24 cellular contexts compared by ENCODE assay signal in genomic region chr1:17923684-17924083, GRCh38.
DNase-seq lines count a peak whose midpoint lies in the region; ATAC-seq lines count a peak whose summit lies in the region.
"Had no signal": no experiment of that assay in that cellular context is flagged by ENCODE, and none has a peak within 500 bp of the region (broad histone marks: within the 10 kb centered on the region; RNA-seq: fewer than 3 reads in every experiment).

No MANE protein-coding gene starts in this region.

- intact Hi-C loops in left cardiac atrium (cut with DNase I) (loop anchor here (10.0 kb wide), 3 partner anchors 61 to 651 kb away; partner anchors contain the start of gene IGSF21 (in 1 of the 2)), Right ventricle myocardium inferior (cut with DNase I) (loop anchor here (5.0 to 10.0 kb wide), 2 partner anchors 179 to 311 kb away; no protein-coding TSS in a partner anchor)

- ATAC-seq in left cardiac atrium = peak; percentile 76 to 94
- ATAC-seq in Right ventricle myocardium inferior = no peak
- ATAC-seq in HG03354 (IDR thresholded peaks at IDR 0.05; ENCODE audit: poor library complexity, severe bottlenecking, unreplicated experiment) = no peak
- ATAC-seq: gastroesophageal sphincter; GM23338; left lobe of liver; stimulated activated naive CD8-positive, alpha-beta T cell treated with anti-CD3 and anti-CD28 coated beads, Interleukin-15, Interleukin-2, amounts not matched to agents 100 U/mL and 50 U/mL, for 24 hours had no signal

- DNase-seq in left cardiac atrium (peak; percentile 42), Right ventricle myocardium inferior (ENCODE audit: missing footprints) (no peak), NCI-H2029 treated with DMSO at 0.1 percent for 48 hours (lab: John Stamatoyannopoulos, UW) (peak; percentile 41), cerebellar cortex (ENCODE audit: low spot score) (peak; percentile 10), superior temporal gyrus (ENCODE audit: extremely low spot score) (peak; percentile 18), 8988T (no peak)
- DNase-seq: activated CD4-positive, alpha-beta T cell treated with anti-CD3 and anti-CD28 coated beads for 4 hours; activated gamma-delta T cell; activated T-cell treated with anti-CD3 and anti-CD28 coated beads for 4 hours; Calu3; central memory CD4-positive, alpha-beta T cell; dermis blood vessel endothelial cell; hippocampal formation; IMR-90; mesendoderm; SIG-M5; stimulated activated naive CD8-positive, alpha-beta T cell treated with anti-CD3 and anti-CD28 coated beads, Interleukin-15, Interleukin-2, amounts not matched to agents 100 U/mL and 50 U/mL, for 24 hours; SW 1271; T-helper 9 cell; uterus had no signal

Comparison
In these comparisons a context has a peak if more than half of its experiments do, and no peak if none do; other contexts are left out.
1. ATAC-seq: peak in left cardiac atrium (2 of 2); none in Right ventricle myocardium inferior (single experiment) and HG03354 (single experiment).
2. DNase-seq: peak in left cardiac atrium (single experiment), NCI-H2029 treated with DMSO at 0.1 percent for 48 hours (single experiment), cerebellar cortex (single experiment) and superior temporal gyrus (single experiment); none in Right ventricle myocardium inferior (single experiment) and 8988T (single experiment).